Comparison of ENCODE assay signal across 8 cellular contexts in genomic region chr2:63424329-63425078, GRCh38.
DNase-seq lines count a peak whose midpoint lies in the region; ATAC-seq and TF ChIP-seq lines count a peak whose summit lies in the region.

No MANE protein-coding gene starts in this region.

- H3F3A ChIP-seq in SU-DHL-6 (ENCODE audit: insufficient read depth): no peaks in the 10 kb centered on the region

- H3K36me3 ChIP-seq in SU-DHL-6 (ENCODE audit: low read length): no peaks in the 10 kb centered on the region
- no peaks in the 10 kb centered on the region for H3K36me3 ChIP-seq in aorta (ENCODE audit: control insufficient read depth in 1 of 2, insufficient read depth in 2 of 2, low read length in 1 of 2)

- 75 to 83% methylated on average over 15 of the region's 15 CpGs for WGBS in aorta, 2 donors

- H3K4me2 ChIP-seq in SU-DHL-6 (ENCODE audit: low read depth, low read length, poor library complexity, severe bottlenecking): peak overlapping the region; percentile 11

- ATAC-seq in GM21423 (IDR thresholded peaks at IDR 0.05; ENCODE audit: unreplicated experiment) (peak; percentile 79), aorta (ENCODE audit: low FRiP score) (peak; percentile 29)

- H3K27me3 ChIP-seq in SU-DHL-6 (ENCODE audit: low read length) (no peaks in the 10 kb centered on the region), aorta (ENCODE audit: control insufficient read depth in 1 of 2, insufficient read depth in 2 of 2, low read length in 1 of 2) (no peaks in the 10 kb centered on the region)

- no peaks in the 10 kb centered on the region for H3K9me2 ChIP-seq in SU-DHL-6 (replicated peaks; ENCODE audit: insufficient read depth, low read length)

- no peak overlapping the region for H3K27ac ChIP-seq in SU-DHL-6 (ENCODE audit: low read depth, low read length)
- H3K27ac ChIP-seq in aorta (ENCODE audit: low read depth in 1 of 2, low read length in 2 of 2): no peak overlapping the region

- H3K4me3 ChIP-seq in SU-DHL-6 (ENCODE audit: insufficient read depth, low read length, poor library complexity, severe bottlenecking) (no peak overlapping the region), aorta (ENCODE audit: low read length in 2 of 2) (no peak overlapping the region)

- H3K4me1 ChIP-seq in aorta (ENCODE audit: control insufficient read depth in 1 of 2, insufficient read depth in 2 of 2, low read length in 2 of 2): no peaks in the 10 kb centered on the region

- H3K79me2 ChIP-seq in SU-DHL-6 (ENCODE audit: insufficient read depth, low read length): no peaks in the 10 kb centered on the region

- peak overlapping the region; percentile 18; the same call in 1 of the 2 replicates for H3K9ac ChIP-seq in SU-DHL-6 (ENCODE audit: low read length)

- TF ChIP-seq CTCF in SU-DHL-6 (IDR thresholded peaks at IDR 0.05; ENCODE audit: insufficient read depth, low read length, poor library complexity, severe bottlenecking): peak; percentile 82

- DNase-seq in activated CD8-positive, alpha-beta memory T cell treated with anti-CD3 and anti-CD28 coated beads for 24 hours: peak; percentile 67
- no peak for DNase-seq in activated CD8-positive, alpha-beta memory T cell treated with anti-CD3 and anti-CD28 coated beads, Interleukin-2, amount 50 U/mL, for 4 hours
- DNase-seq in HuH-7 (ENCODE audit: low spot score): peak; percentile 28
- peak; percentile 54 for DNase-seq in germinal center (ENCODE audit: low spot score)
- DNase-seq in aorta: no peak
- DNase-seq in globus pallidus (ENCODE audit: low spot score): no peak

- intact Hi-C loops in aorta (cut with DNase I): no loop called here

- H3K9me3 ChIP-seq in SU-DHL-6 (ENCODE audit: insufficient read depth, low read length) (no peaks in the 10 kb centered on the region), aorta (ENCODE audit: control insufficient read depth, low read length) (no peaks in the 10 kb centered on the region)

- H4K20me1 ChIP-seq in SU-DHL-6 (ENCODE audit: low read depth, low read length): no peaks in the 10 kb centered on the region

- H2AFZ ChIP-seq in SU-DHL-6 (ENCODE audit: low read depth, low read length, severe bottlenecking): peak overlapping the region; percentile 82

Comparison
In these comparisons a context has a peak if more than half of its experiments do, and no peak if none do; other contexts are left out.
1. DNase-seq: peak in activated CD8-positive, alpha-beta memory T cell treated with anti-CD3 and anti-CD28 coated beads for 24 hours (single experiment), HuH-7 (single experiment) and germinal center (single experiment); none in activated CD8-positive, alpha-beta memory T cell treated with anti-CD3 and anti-CD28 coated beads, Interleukin-2, amount 50 U/mL, for 4 hours (single experiment), aorta (0 of 2) and globus pallidus (single experiment).